ENCODE assay signal across 9 cellular contexts in the genomic region with DNA sequence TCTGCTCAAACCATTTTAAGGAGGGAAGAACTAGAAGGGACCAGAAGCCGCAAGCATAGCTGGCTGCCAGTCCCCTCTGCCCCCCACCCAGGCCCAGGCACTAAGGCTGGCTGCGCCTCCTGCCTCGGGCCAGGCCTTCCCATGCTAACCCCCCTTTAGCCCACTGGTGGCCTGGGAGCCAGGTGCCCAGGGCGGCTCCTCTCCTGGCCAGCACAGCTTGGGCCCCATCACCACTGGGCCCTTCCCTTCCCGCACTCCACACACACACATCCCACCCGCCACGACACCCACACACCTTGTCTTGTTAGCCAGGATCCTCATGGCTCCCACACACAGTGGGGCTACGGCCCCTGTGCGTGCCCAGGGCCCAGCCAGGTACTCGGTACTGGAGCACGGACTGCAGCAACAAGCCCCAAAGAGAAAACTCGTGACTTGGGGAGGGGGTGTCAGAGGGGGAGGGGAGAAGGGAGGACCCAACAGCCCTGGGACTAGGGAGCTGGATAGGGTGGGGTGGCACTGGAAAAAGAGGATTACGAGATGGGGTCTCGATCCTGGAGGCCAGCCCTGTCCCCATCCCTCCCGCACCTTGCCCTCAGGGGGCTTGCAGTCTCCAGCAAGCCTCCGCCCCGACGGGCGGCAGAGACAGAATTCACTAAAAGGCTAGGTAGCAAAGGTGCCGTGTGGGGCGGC. TPM values are rescaled to one million over a fixed set of nuclear protein-coding genes. Genes with fewer than 3 reads are reported as not detected.
DNase-seq lines count a peak whose midpoint lies in the region; ATAC-seq and TF ChIP-seq lines count a peak whose summit lies in the region.
"Had no signal": no experiment of that assay in that cellular context is flagged by ENCODE, and none has a peak within 500 bp of the region (broad histone marks: within the 10 kb centered on the region; RNA-seq: fewer than 3 reads in every experiment).

No MANE protein-coding gene starts in this region.

- H3K36me3 ChIP-seq in CD8-positive, alpha-beta memory T cell (ENCODE audit: insufficient read depth, low read length) = peaks cover 19% of the 10 kb centered on the region
- peaks cover 0 to 35% of the 10 kb centered on the region in 2 donors for H3K36me3 ChIP-seq in psoas muscle (ENCODE audit: insufficient read depth in 1 of 2, low read depth in 1 of 2)

- peaks cover 0 to 47% (median 13%) of the 10 kb centered on the region in 3 donors for H3K36me3 Mint-ChIP-seq in CD8-positive, alpha-beta memory T cell
- H3K36me3 Mint-ChIP-seq in activated CD8-positive, alpha-beta T cell treated with anti-CD3 and anti-CD28 coated beads for 36 hours (ENCODE audit: low read depth) = peaks cover 19% of the 10 kb centered on the region
- H3K36me3 Mint-ChIP-seq in glutamatergic neuron (ENCODE audit: unreplicated experiment) = no peaks in the 10 kb centered on the region

- TF ChIP-seq CTCF in activated CD8-positive, alpha-beta T cell treated with anti-CD3 and anti-CD28 coated beads for 36 hours (IDR thresholded peaks at IDR 0.05) = no peak
- TF ChIP-seq CTCF in glutamatergic neuron (IDR thresholded peaks at IDR 0.05; ENCODE audit: partially characterized antibody, unreplicated experiment) (no peak), psoas muscle (IDR thresholded peaks at IDR 0.05) (no peak)

- H3K9me3 Mint-ChIP-seq in CD8-positive, alpha-beta memory T cell = peaks cover 0 to 2% (median 0%) of the 10 kb centered on the region in 5 donors
- H3K9me3 Mint-ChIP-seq in activated CD8-positive, alpha-beta T cell treated with anti-CD3 and anti-CD28 coated beads for 36 hours = no peaks in the 10 kb centered on the region
- H3K9me3 Mint-ChIP-seq in glutamatergic neuron (ENCODE audit: unreplicated experiment) = peaks cover 8% of the 10 kb centered on the region

- H3K4me1 ChIP-seq in CD8-positive, alpha-beta memory T cell (ENCODE audit: insufficient read depth, low read length) = peaks cover 79% of the 10 kb centered on the region
- peaks cover 72% of the 10 kb centered on the region for H3K4me1 ChIP-seq in psoas muscle

- no peak overlapping the region for H3K27ac ChIP-seq in CD8-positive, alpha-beta memory T cell (ENCODE audit: low read depth, low read length)
- peak overlapping the region; percentile 98 for H3K27ac ChIP-seq in psoas muscle

- H3K4me3 ChIP-seq in CD8-positive, alpha-beta memory T cell (ENCODE audit: low read length) = peak overlapping the region; percentile 19
- peak overlapping the region; percentile 64 for H3K4me3 ChIP-seq in psoas muscle

- H3K27me3 ChIP-seq in CD8-positive, alpha-beta memory T cell (ENCODE audit: insufficient read depth, low read length, poor library complexity, severe bottlenecking) = no peaks in the 10 kb centered on the region
- H3K27me3 ChIP-seq in psoas muscle (ENCODE audit: insufficient read depth in 3 of 3, low read length in 2 of 3) = no peaks in the 10 kb centered on the region

- H3K27ac Mint-ChIP-seq in CD8-positive, alpha-beta memory T cell = peak overlapping the region; percentile 61 to 93 (median 86)
- peak overlapping the region; percentile 56 for H3K27ac Mint-ChIP-seq in activated CD8-positive, alpha-beta T cell treated with anti-CD3 and anti-CD28 coated beads for 36 hours
- H3K27ac Mint-ChIP-seq in glutamatergic neuron (ENCODE audit: unreplicated experiment) = peak overlapping the region; percentile 72

- no peaks in the 10 kb centered on the region for H3K27me3 Mint-ChIP-seq in CD8-positive, alpha-beta memory T cell
- no peaks in the 10 kb centered on the region for H3K27me3 Mint-ChIP-seq in activated CD8-positive, alpha-beta T cell treated with anti-CD3 and anti-CD28 coated beads for 36 hours
- H3K27me3 Mint-ChIP-seq in glutamatergic neuron (ENCODE audit: unreplicated experiment) = peaks cover 9% of the 10 kb centered on the region

- peak in 1 of 5 donors; percentile 33 for DNase-seq in CD8-positive, alpha-beta memory T cell
- DNase-seq in activated CD8-positive, alpha-beta T cell treated with anti-CD3 and anti-CD28 coated beads for 36 hours = no peak
- no peak for DNase-seq in glutamatergic neuron
- DNase-seq in psoas muscle = no peak
- DNase-seq in posterior vena cava (ENCODE audit: low spot score) = no peak
- DNase-seq in NCI-H1105 treated with DMSO at 0.1 percent for 48 hours (lab: John Stamatoyannopoulos, UW) = no peak
- DNase-seq in RKO (ENCODE audit: low spot score) = no peak

- CTCF ChIA-PET in CD8-positive, alpha-beta memory T cell (lab: Charles Lee) = interaction anchor here (1.0 to 3.9 kb wide), 6 partner anchors 15 to 222 kb away, joined by 3 to 18 read pairs (median 8); a partner anchor contains a TSS
- CTCF ChIA-PET in activated CD8-positive, alpha-beta T cell treated with anti-CD3 and anti-CD28 coated beads for 36 hours (lab: Charles Lee) = interaction anchor here (0.9 to 1.4 kb wide), 5 partner anchors 12 to 413 kb away, joined by 3 to 4 read pairs (median 3); a partner anchor contains a TSS

- 13 to 36% (median 26%) methylated on average over 16 to 21 of the region's 21 CpGs for WGBS in psoas muscle, 3 donors

- POLR2A ChIA-PET in CD8-positive, alpha-beta memory T cell (lab: Charles Lee) = interaction anchor here (1.1 to 10.7 kb wide), 4 partner anchors 11 to 120 kb away, joined by 3 to 203 read pairs (median 34); a partner anchor contains a TSS
- POLR2A ChIA-PET in activated CD8-positive, alpha-beta T cell treated with anti-CD3 and anti-CD28 coated beads for 36 hours (lab: Charles Lee) = interaction anchor here (1.4 to 2.9 kb wide), 5 partner anchors 12 to 146 kb away, joined by 4 to 24 read pairs (median 5); a partner anchor contains a TSS

- ATAC-seq in activated CD8-positive, alpha-beta T cell treated with anti-CD3 and anti-CD28 coated beads for 36 hours = no peak
- peak in 2 of 4 donors; percentile 0 to 3 for ATAC-seq in psoas muscle
- ATAC-seq in HG03097 (IDR thresholded peaks at IDR 0.05; ENCODE audit: low FRiP score, unreplicated experiment) = no peak

- H3K4me3 Mint-ChIP-seq in CD8-positive, alpha-beta memory T cell = peak overlapping the region in 6 of 7 donors; percentile 9 to 74 (median 60)
- H3K4me3 Mint-ChIP-seq in activated CD8-positive, alpha-beta T cell treated with anti-CD3 and anti-CD28 coated beads for 36 hours = peak overlapping the region; percentile 59
- H3K4me3 Mint-ChIP-seq in glutamatergic neuron (ENCODE audit: unreplicated experiment) = peak overlapping the region; percentile 56

- peaks cover 63 to 80% (median 69%) of the 10 kb centered on the region in 3 donors for H3K4me1 Mint-ChIP-seq in CD8-positive, alpha-beta memory T cell
- peaks cover 63% of the 10 kb centered on the region for H3K4me1 Mint-ChIP-seq in activated CD8-positive, alpha-beta T cell treated with anti-CD3 and anti-CD28 coated beads for 36 hours (ENCODE audit: low read depth)
- peaks cover 25% of the 10 kb centered on the region for H3K4me1 Mint-ChIP-seq in glutamatergic neuron (ENCODE audit: low read depth, unreplicated experiment)

- no peaks in the 10 kb centered on the region for H3K9me3 ChIP-seq in CD8-positive, alpha-beta memory T cell (ENCODE audit: low read length)
- no peaks in the 10 kb centered on the region for H3K9me3 ChIP-seq in psoas muscle

- intact Hi-C loops in activated CD8-positive, alpha-beta T cell treated with anti-CD3 and anti-CD28 coated beads for 36 hours (cut with micrococcal nuclease) = no loop called here
- intact Hi-C loops in psoas muscle (cut with DNase I) (loop anchor here in 1 of 2 donors (10.0 kb wide), 1 partner anchor 105 kb away; a partner anchor contains a TSS), posterior vena cava (cut with DNase I) (loop anchor here in 1 of 2 donors (2.0 kb wide), 1 partner anchor 13 kb away; no protein-coding TSS in a partner anchor)

RNA-seq across cellular contexts. Expression of a gene that starts 16.0 kb away (rescaled TPM):
- 10 to 100 TPM; 39.6 to 42.8 TPM for total RNA-seq in CD8-positive, alpha-beta memory T cell
- 9.1 TPM for polyA plus RNA-seq in CD8-positive, alpha-beta memory T cell
- 10 to 100 TPM; 35.9 to 38.8 TPM for total RNA-seq in activated CD8-positive, alpha-beta T cell treated with anti-CD3 and anti-CD28 coated beads for 36 hours
- total RNA-seq in glutamatergic neuron (ENCODE audit: unreplicated experiment) (13.0 TPM), psoas muscle (100 to 1,000 TPM in 1 of 4 donors, 10 to 100 TPM in 3; 52.4 to 124 (median 68.0) TPM), posterior vena cava (10 to 100 TPM; 89.2 to 89.5 TPM)
- 10 to 100 TPM in 1 of 3 donors, 1 to 10 TPM in 2; 8.1 to 31.2 (median 8.6) TPM for polyA plus RNA-seq in psoas muscle

RNA-seq across cellular contexts. Expression of a gene that starts 26.1 kb away (rescaled TPM):
- total RNA-seq in CD8-positive, alpha-beta memory T cell = 1 to 10 TPM; 5.8 to 6.3 TPM
- polyA plus RNA-seq in CD8-positive, alpha-beta memory T cell = 4.5 TPM
- under 1 TPM; 0.60 to 0.92 TPM for total RNA-seq in activated CD8-positive, alpha-beta T cell treated with anti-CD3 and anti-CD28 coated beads for 36 hours
- not detected for total RNA-seq in glutamatergic neuron (ENCODE audit: unreplicated experiment)
- under 1 TPM in 1 of 4 donors, not detected in 3; 0.17 TPM for total RNA-seq in psoas muscle
- polyA plus RNA-seq in psoas muscle = under 1 TPM; 0.14 to 0.25 (median 0.21) TPM
- under 1 TPM in 1 of 2 donors, not detected in 1; 0.10 TPM for total RNA-seq in posterior vena cava
- total RNA-seq: renal cortical epithelial cell had no signal

RNA-seq across cellular contexts. Expression of a gene that starts 46.3 kb away (rescaled TPM):
- total RNA-seq in CD8-positive, alpha-beta memory T cell = under 1 TPM in 1 of 2 experiments, not detected in 1; 0.22 TPM
- polyA plus RNA-seq in CD8-positive, alpha-beta memory T cell = not detected
- total RNA-seq in activated CD8-positive, alpha-beta T cell treated with anti-CD3 and anti-CD28 coated beads for 36 hours = 1 to 10 TPM; 1.5 to 2.2 TPM
- total RNA-seq in glutamatergic neuron (ENCODE audit: unreplicated experiment) (not detected), psoas muscle (not detected), posterior vena cava (not detected)
- under 1 TPM in 1 of 3 donors, not detected in 2; 0.23 TPM for polyA plus RNA-seq in psoas muscle
